ENCODE assay signal across 8 cellular contexts in the genomic region with DNA sequence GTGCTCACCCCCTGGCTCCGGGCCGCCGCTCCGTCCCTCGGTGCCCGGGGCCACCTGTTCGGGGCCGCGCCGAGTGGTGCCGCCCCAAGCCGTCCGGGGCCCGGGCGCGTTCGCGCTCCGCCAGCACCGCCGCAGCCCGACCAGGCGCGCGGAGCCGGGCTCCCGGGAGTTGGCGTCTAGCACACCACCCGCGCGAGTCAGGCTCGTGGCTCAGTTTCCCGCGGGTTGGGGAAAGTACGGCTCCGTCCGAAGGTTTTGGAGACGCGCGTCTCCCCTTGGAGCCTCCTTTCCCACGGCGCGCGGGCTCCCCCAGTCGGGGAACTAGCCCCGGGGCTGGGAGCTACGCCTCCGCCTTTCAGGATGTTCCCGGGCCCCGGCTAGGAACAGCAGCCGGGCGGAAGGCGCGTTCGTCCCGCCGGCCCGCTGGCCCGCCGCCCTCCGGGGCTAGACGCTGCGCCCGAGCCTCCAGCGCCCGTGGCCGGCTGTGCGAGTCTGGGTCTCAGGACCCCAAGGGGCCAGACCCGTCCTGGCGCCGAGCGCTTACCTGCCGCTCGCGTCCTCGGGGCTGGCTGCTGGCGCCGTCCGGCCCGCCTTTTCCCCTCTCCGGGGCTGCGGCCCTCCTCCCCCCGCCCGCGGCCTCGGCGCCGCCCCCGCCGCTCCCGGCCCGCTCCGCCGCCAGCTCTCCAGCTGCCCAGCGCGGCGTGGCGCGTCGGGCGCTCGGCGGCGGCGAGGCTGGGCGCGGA. TPM values are rescaled to one million over a fixed set of nuclear protein-coding genes. Genes with fewer than 3 reads are reported as not detected.
DNase-seq lines count a peak whose midpoint lies in the region; ATAC-seq and TF ChIP-seq lines count a peak whose summit lies in the region.

A gene with protein sequence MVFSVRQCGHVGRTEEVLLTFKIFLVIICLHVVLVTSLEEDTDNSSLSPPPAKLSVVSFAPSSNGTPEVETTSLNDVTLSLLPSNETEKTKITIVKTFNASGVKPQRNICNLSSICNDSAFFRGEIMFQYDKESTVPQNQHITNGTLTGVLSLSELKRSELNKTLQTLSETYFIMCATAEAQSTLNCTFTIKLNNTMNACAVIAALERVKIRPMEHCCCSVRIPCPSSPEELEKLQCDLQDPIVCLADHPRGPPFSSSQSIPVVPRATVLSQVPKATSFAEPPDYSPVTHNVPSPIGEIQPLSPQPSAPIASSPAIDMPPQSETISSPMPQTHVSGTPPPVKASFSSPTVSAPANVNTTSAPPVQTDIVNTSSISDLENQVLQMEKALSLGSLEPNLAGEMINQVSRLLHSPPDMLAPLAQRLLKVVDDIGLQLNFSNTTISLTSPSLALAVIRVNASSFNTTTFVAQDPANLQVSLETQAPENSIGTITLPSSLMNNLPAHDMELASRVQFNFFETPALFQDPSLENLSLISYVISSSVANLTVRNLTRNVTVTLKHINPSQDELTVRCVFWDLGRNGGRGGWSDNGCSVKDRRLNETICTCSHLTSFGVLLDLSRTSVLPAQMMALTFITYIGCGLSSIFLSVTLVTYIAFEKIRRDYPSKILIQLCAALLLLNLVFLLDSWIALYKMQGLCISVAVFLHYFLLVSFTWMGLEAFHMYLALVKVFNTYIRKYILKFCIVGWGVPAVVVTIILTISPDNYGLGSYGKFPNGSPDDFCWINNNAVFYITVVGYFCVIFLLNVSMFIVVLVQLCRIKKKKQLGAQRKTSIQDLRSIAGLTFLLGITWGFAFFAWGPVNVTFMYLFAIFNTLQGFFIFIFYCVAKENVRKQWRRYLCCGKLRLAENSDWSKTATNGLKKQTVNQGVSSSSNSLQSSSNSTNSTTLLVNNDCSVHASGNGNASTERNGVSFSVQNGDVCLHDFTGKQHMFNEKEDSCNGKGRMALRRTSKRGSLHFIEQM (minus strand): TSS at position 571 of the 743 bp plus-strand sequence. CDS start 53,634 bp downstream, outside the sequence.

- peak in 3 of 12 donors; percentile 25 to 34 (median 30) for TF ChIP-seq CTCF in heart left ventricle (IDR thresholded peaks at IDR 0.05)

- H3K27ac ChIP-seq in heart left ventricle (no peak within 1 kb of the TSS), rectal smooth muscle tissue (ENCODE audit: low read depth, low read length) (no peak within 1 kb of the TSS)

- H3K9ac ChIP-seq in rectal smooth muscle tissue (ENCODE audit: low read length) = no peak within 1 kb of the TSS

- H3K4me3 ChIP-seq in heart left ventricle = peak within 1 kb of the TSS; percentile 26 to 57 (median 49)
- H3K4me3 ChIP-seq in rectal smooth muscle tissue (ENCODE audit: low read length) = peak within 1 kb of the TSS; percentile 21

- TF ChIP-seq POLR2A in heart left ventricle (IDR thresholded peaks at IDR 0.05) = no peak

- H3K27me3 ChIP-seq in heart left ventricle = peaks cover 0 to 67% (median 0%) of the 10 kb centered on the region in 9 donors
- H3K27me3 ChIP-seq in rectal smooth muscle tissue (ENCODE audit: control insufficient read depth, insufficient read depth, low read length) = peaks cover 7% of the 10 kb centered on the region

- WGBS in heart left ventricle, 4 donors = 1 to 20% (median 4%) methylated on average over 43 to 107 of the region's 107 CpGs

- no peaks in the 10 kb centered on the region for H3K9me3 ChIP-seq in heart left ventricle

- DNase-seq in ELF-1 (ENCODE audit: low read depth, low spot score) = peak; percentile 58
- peak; percentile 48 for DNase-seq in RPMI8226
- peak; percentile 7 to 57 (median 39) for DNase-seq in heart left ventricle
- DNase-seq in G401 (ENCODE audit: low spot score) = no peak
- no peak for DNase-seq in SKM-1 treated with dmso at 0.1 percent for 144 hours (lab: John Stamatoyannopoulos, UW; ENCODE audit: unreplicated experiment)
- DNase-seq in NCI-H526 treated with DMSO at 0.1 percent for 48 hours (lab: John Stamatoyannopoulos, UW) = no peak

- H3K4me1 ChIP-seq in heart left ventricle (peaks cover 0 to 10% (median 0%) of the 10 kb centered on the region in 12 donors), rectal smooth muscle tissue (ENCODE audit: control insufficient read depth, insufficient read depth, low read length) (no peaks in the 10 kb centered on the region)

- ATAC-seq in heart left ventricle = peak; percentile 15 to 78 (median 64)
- no peak for ATAC-seq in HG02763 (IDR thresholded peaks at IDR 0.05; ENCODE audit: unreplicated experiment)

- intact Hi-C loops in heart left ventricle (cut with DNase I) = no loop called here

- H3K36me3 ChIP-seq in heart left ventricle = no peaks in the 10 kb centered on the region
- no peaks in the 10 kb centered on the region for H3K36me3 ChIP-seq in rectal smooth muscle tissue (ENCODE audit: control insufficient read depth, insufficient read depth, low read length)

- in situ Hi-C loops in G401 (cut with HindIII; ENCODE audit: low sequenced_read_pairs) = no loop called here

RNA-seq across cellular contexts. Expression of the gene that starts here (rescaled TPM):
- 1 to 10 TPM in 1 of 9 donors, under 1 TPM in 7, not detected in 1; 0.19 to 1.2 (median 0.24) TPM for total RNA-seq in heart left ventricle
- under 1 TPM; 0.15 to 0.58 TPM for polyA plus RNA-seq in heart left ventricle
- total RNA-seq in G401 (2014; rRNA removed; shearing (Covaris generic)) = not detected in 2 replicates

Comparison
In these comparisons a context has a peak if more than half of its experiments do, and no peak if none do; other contexts are left out.
1. DNase-seq: peak in ELF-1 (single experiment), RPMI8226 (single experiment) and heart left ventricle (5 of 5); none in G401 (single experiment), SKM-1 treated with dmso at 0.1 percent for 144 hours (single experiment) and NCI-H526 treated with DMSO at 0.1 percent for 48 hours (single experiment).